Comparison of ENCODE assay signal across 8 cellular contexts in the genomic region with DNA sequence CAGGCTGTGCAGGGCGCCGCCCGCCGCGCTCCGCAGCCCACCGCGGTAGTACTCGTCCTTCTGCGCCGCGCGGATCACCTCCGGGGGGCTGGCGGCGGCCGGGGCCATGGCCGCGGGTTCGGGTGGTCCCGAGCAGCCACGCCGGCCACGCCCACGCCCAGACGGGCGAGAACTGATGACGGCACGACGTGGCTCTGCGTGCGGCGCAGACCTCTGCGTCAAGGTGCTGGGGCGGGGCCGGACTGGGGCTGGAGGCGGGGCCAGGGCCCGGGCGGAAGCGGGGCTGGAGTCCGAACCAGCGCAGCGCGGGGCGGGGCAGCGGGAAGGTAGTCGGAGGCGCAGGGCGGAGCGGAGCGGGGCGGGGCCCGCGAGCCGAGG. TPM values are rescaled to one million over a fixed set of nuclear protein-coding genes. Genes with fewer than 3 reads are reported as not detected.
A peak's percentile ranks its signal among the peaks of the same experiment; 100 is the strongest.
DNase-seq lines count a peak whose midpoint lies in the region; ATAC-seq and TF ChIP-seq lines count a peak whose summit lies in the region.

A gene (minus strand): TSS at position 170 of the 378 bp plus-strand sequence. CDS start 62 bp downstream, at position 108.

- ATAC-seq in GM19043 (IDR thresholded peaks at IDR 0.05; ENCODE audit: low read depth, unreplicated experiment): peak; percentile 71
- ATAC-seq in HG03354 (IDR thresholded peaks at IDR 0.05; ENCODE audit: poor library complexity, severe bottlenecking, unreplicated experiment): peak; percentile 82

- no peak for TF ChIP-seq CTCF in AG10803 (conservative IDR thresholded peaks at IDR 0.05; ENCODE audit: low read length)

- DNase-seq in AG10803 (ENCODE audit: low read depth) (peak; percentile 92), NCI-H460 (ENCODE audit: extremely low read depth, low read depth) (peak; percentile 92), cerebellar cortex (ENCODE audit: low spot score) (peak; percentile 93), islet precursor cell (peak; percentile 98)
- DNase-seq in activated CD4-positive, CD25-positive, alpha-beta regulatory T cell treated with anti-CD3 and anti-CD28 coated beads, Interleukin-2, amount 50 U/mL, for 72 hours: peak; percentile 100
- DNase-seq in stimulated activated CD4-positive, alpha-beta T cell treated with anti-CD3 and anti-CD28 coated beads, Interleukin-12 subunit alpha, Interleukin-12 subunit beta, amount 100 ng/mL, for 4 hours: peak; percentile 100

- H3K4me3 ChIP-seq in AG10803 (ENCODE audit: low read length): peak within 1 kb of the TSS; percentile 86

RNA-seq across cellular contexts. Expression of the gene that starts here (rescaled TPM):
- 19.7 and 20.3 TPM in 2 replicates for total RNA-seq in NCI-H460 (2014; rRNA removed; shearing (Covaris generic))
- 64.5 and 73.8 TPM in 2 replicates for polyA plus RNA-seq in NCI-H460 (2014; cell fraction: nucleus; rRNA removed)

Comparison
In these comparisons a context has a peak if more than half of its experiments do, and no peak if none do; other contexts are left out.
1. Peak in every context shown above with its lines: DNase-seq, ATAC-seq and H3K4me3 ChIP-seq.